19 cellular contexts compared by ENCODE assay signal in the genomic region with DNA sequence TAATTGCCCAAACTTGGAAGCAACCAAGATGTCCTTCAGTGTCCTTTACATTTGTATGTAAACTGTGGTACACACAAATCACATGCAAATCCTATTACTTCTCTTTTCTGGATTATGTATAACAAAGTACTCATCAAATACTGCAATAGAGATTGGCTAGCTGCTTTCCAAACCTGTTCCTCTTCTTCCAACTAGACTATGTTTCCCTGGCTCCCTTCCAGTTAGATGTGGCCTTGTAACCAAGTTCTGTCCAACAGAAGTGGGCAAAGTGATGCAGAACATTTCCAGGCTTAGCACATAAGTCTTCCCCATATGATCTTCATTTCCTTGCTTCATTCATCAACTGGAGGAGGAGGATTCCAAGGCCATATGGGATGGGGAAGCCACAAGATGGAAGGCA. TPM values are rescaled to one million over a fixed set of nuclear protein-coding genes. Genes with fewer than 3 reads are reported as not detected.
DNase-seq lines count a peak whose midpoint lies in the region; ATAC-seq, FAIRE-seq and TF ChIP-seq lines count a peak whose summit lies in the region.
"Had no signal": no experiment of that assay in that cellular context is flagged by ENCODE, and none has a peak within 500 bp of the region (broad histone marks: within the 10 kb centered on the region; RNA-seq: fewer than 3 reads in every experiment).

No MANE protein-coding gene starts in this region.

- no peaks in the 10 kb centered on the region for H3K36me3 Mint-ChIP-seq in nephron progenitor cell (ENCODE audit: low read depth)

- peaks cover 30% of the 10 kb centered on the region for H3K9me3 Mint-ChIP-seq in nephron progenitor cell
- H3K9me3 Mint-ChIP-seq: GM23338 had no signal

- DNase-seq in AG10803 (ENCODE audit: low read depth) (peak; percentile 71), GDM1 (lab: John Stamatoyannopoulos, UW) (peak; percentile 0), NCI-H524 treated with DMSO at 0.1 percent for 48 hours (lab: John Stamatoyannopoulos, UW) (peak; percentile 78), GM12878 (ENCODE audit: low read depth, low spot score) (no peak), stomach (no peak), heart right ventricle (no peak), nephron progenitor cell (no peak)
- DNase-seq: COR-L47, NCI-H1048, NCI-H146, NCI-H774, Right ventricle myocardium superior, T-helper 1 cell had no signal

- no peak for TF ChIP-seq CTCF in AG10803 (conservative IDR thresholded peaks at IDR 0.05; ENCODE audit: low read length)
- TF ChIP-seq CTCF in GM12878 (IDR thresholded peaks at IDR 0.05 in 2 of 3, conservative IDR thresholded peaks at IDR 0.05 in 1 of 3; ENCODE audit: control insufficient read depth in 2 of 3, extremely low read depth in 1 of 3, insufficient read depth in 1 of 3, low read depth in 3 of 3, low read length in 3 of 3): no peak
- TF ChIP-seq CTCF in stomach (IDR thresholded peaks at IDR 0.05): no peak
- no peak for TF ChIP-seq CTCF in heart right ventricle (IDR thresholded peaks at IDR 0.05)
- no peak for TF ChIP-seq CTCF in nephron progenitor cell (IDR thresholded peaks at IDR 0.05)

- no peak for ATAC-seq in GM12878
- no peak for ATAC-seq in heart right ventricle
- no peak for ATAC-seq in HG02623 (IDR thresholded peaks at IDR 0.05; ENCODE audit: unreplicated experiment)
- ATAC-seq: GM23338 had no signal

- H3K4me2 ChIP-seq in GM12878 (ENCODE audit: control insufficient read depth, insufficient read depth): no peak overlapping the region
- H3K4me2 ChIP-seq: GM23338 had no signal

- H3K79me2 ChIP-seq in GM12878 (ENCODE audit: control insufficient read depth, insufficient read depth, low read length): peaks cover 87% of the 10 kb centered on the region

- intact Hi-C loops in GM12878 (cut with micrococcal nuclease; ENCODE audit: unreplicated experiment) (no loop called here), stomach (cut with DNase I; ENCODE audit: low total_unique reads) (no loop called here), heart right ventricle (cut with DNase I) (loop anchor here in 2 of 10 donors (10.0 kb wide), 1 partner anchor 284 kb away; no protein-coding TSS in a partner anchor)

- H3K27ac ChIP-seq in GM12878 (ENCODE audit: control insufficient read depth, insufficient read depth) (0 out of 2 replicates have a peak overlapping the region, but pooled peaks have one; percentile 2), stomach (no peak overlapping the region), heart right ventricle (no peak overlapping the region)
- H3K27ac ChIP-seq: C4-2B, SK-N-MC had no signal

- no TSS peak for BruUV-seq in GM12878 (replicated peaks; lab: Mats Ljungman, UMichigan)

- FAIRE-seq in GM12878 (lab: Jason Lieb, UNC): no peak
- FAIRE-seq: A204.1, RCC 7860 had no signal

- H3K27ac Mint-ChIP-seq in nephron progenitor cell: no peak overlapping the region
- H3K27ac Mint-ChIP-seq: GM23338 had no signal

- H4K20me1 ChIP-seq in GM12878 (ENCODE audit: control insufficient read depth, insufficient read depth): no peaks in the 10 kb centered on the region

- H3K36me3 ChIP-seq in GM12878 (ENCODE audit: control insufficient read depth in 2 of 2, insufficient read depth in 2 of 2, low read length in 1 of 2) (peaks cover 0 to 7% of the 10 kb centered on the region in 2 experiments; a peak in 3 of 4 replicates), stomach (no peaks in the 10 kb centered on the region), heart right ventricle (no peaks in the 10 kb centered on the region)

- TF ChIP-seq RAD21 in GM12878 (IDR thresholded peaks at IDR 0.05; ENCODE audit: insufficient read depth, low read depth, low read length): no peak

- no peak overlapping the region for H2AFZ ChIP-seq in GM12878 (ENCODE audit: control insufficient read depth, low read depth, low read length)
- H2AFZ ChIP-seq: GM23338 had no signal

- RAD21 ChIA-PET in GM12878 (lab: Charles Lee; ENCODE audit: unreplicated experiment): no interaction called here

- TF ChIP-seq EP300 in GM12878 (IDR thresholded peaks at IDR 0.05; ENCODE audit: borderline replicate concordance in 1 of 2, control insufficient read depth in 1 of 2, low read depth in 2 of 2, low read length in 2 of 2) (no peak), stomach (IDR thresholded peaks at IDR 0.05) (no peak)

- CTCF ChIA-PET in GM12878 (lab: Yijun Ruan, JAX): no interaction called here

- no peaks in the 10 kb centered on the region for H3K4me1 Mint-ChIP-seq in nephron progenitor cell

- TF ChIP-seq POLR2A in GM12878 (IDR thresholded peaks at IDR 0.05; ENCODE audit: low read depth, low read length) (no peak), stomach (IDR thresholded peaks at IDR 0.05) (no peak)

- in situ Hi-C loops in GM12878 (cut with MboI): no loop called here

- POLR2A ChIA-PET in GM12878 (lab: Charles Lee): no interaction called here

- no peak overlapping the region for H3K4me3 ChIP-seq in AG10803 (ENCODE audit: low read length)
- H3K4me3 ChIP-seq in GM12878: no peak overlapping the region
- H3K4me3 ChIP-seq in stomach: no peak overlapping the region
- no peak overlapping the region for H3K4me3 ChIP-seq in heart right ventricle
- H3K4me3 ChIP-seq: GM23338, SK-N-MC had no signal

- H3K9me3 ChIP-seq in GM12878 (replicated peaks; ENCODE audit: control insufficient read depth, insufficient read depth, low read length): no peaks in the 10 kb centered on the region
- H3K9me3 ChIP-seq in stomach: no peaks in the 10 kb centered on the region
- no peaks in the 10 kb centered on the region for H3K9me3 ChIP-seq in heart right ventricle

- SMC1A ChIA-PET in GM12878 (lab: Charles Lee; ENCODE audit: uncharacterized antibody, unreplicated experiment): interaction anchor here (0.7 to 2.2 kb wide), 2 partner anchors 11 to 31 kb away, joined by 3 to 7 read pairs; no protein-coding TSS in a partner anchor

- H3K9ac ChIP-seq in GM12878 (ENCODE audit: control insufficient read depth, insufficient read depth, low read length): no peak overlapping the region

- H3K27me3 ChIP-seq in GM12878 (replicated peaks in 1 of 2; ENCODE audit: control insufficient read depth in 2 of 2, insufficient read depth in 2 of 2, low read length in 1 of 2) (no peaks in the 10 kb centered on the region), stomach (no peaks in the 10 kb centered on the region), heart right ventricle (peaks cover 0 to 6% (median 0%) of the 10 kb centered on the region in 7 donors)

- H3K4me3 Mint-ChIP-seq in nephron progenitor cell: no peak overlapping the region
- H3K4me3 Mint-ChIP-seq: GM23338 had no signal

- peaks cover 5% of the 10 kb centered on the region for H3K27me3 Mint-ChIP-seq in nephron progenitor cell (ENCODE audit: low read depth, poor library complexity)

- 0 out of 2 replicates have a peak, but pooled peaks cover 3% of the 10 kb centered on the region for H3K4me1 ChIP-seq in GM12878 (ENCODE audit: control insufficient read depth, insufficient read depth, low read length)
- H3K4me1 ChIP-seq in stomach: peaks cover 0 to 5% (median 0%) of the 10 kb centered on the region in 4 donors
- H3K4me1 ChIP-seq in heart right ventricle: no peaks in the 10 kb centered on the region

TF ChIP-seq in GM12878, 131 proteins besides CTCF, POLR2A, EP300 and RAD21:
- TF ChIP-seq DPF2 (IDR thresholded peaks at IDR 0.05) (no peak), JUNB (IDR thresholded peaks at IDR 0.05) (no peak), CHD1 (IDR thresholded peaks at IDR 0.05; ENCODE audit: low read depth, low read length) (no peak), TARDBP (IDR thresholded peaks at IDR 0.05; ENCODE audit: borderline replicate concordance) (no peak)

RNA-seq across cellular contexts. Expression of gene SLC9A7, which starts 8.1 kb away (rescaled TPM):
- 129 and 137 TPM in 2 replicates for total RNA-seq in GM12878 (2013; cell fraction: nucleolus; rRNA removed)
- total RNA-seq in GM12878 (2014; rRNA removed): 54.2 and 56.2 TPM in 2 replicates
- total RNA-seq in GM12878 (2014; rRNA removed; fragmentation: Illumina TruSeq; extraction: Trizol): 61.9 and 62.8 TPM in 2 replicates
- 52.6 and 57.2 TPM in 2 replicates for total RNA-seq in GM12878 (2021)
- 21.8 TPM for polyA plus RNA-seq in GM12878 (2011; ENCODE audit: low read depth)
- polyA plus RNA-seq in GM12878 (2011; rRNA removed): 45.3 and 53.4 TPM in 2 replicates
- 48.3 and 50.4 TPM in 2 replicates for polyA plus RNA-seq in GM12878 (2011; cell fraction: cytosol; rRNA removed)
- 47.2 and 56.5 TPM in 2 replicates for polyA plus RNA-seq in GM12878 (2011; cell fraction: nucleus; rRNA removed)
- 21.8 and 22.6 TPM in 2 replicates for polyA plus RNA-seq in GM12878 (2012)
- polyA plus RNA-seq in GM12878 (2014; fragmentation: Illumina TruSeq; extraction: Trizol): 31.0 and 36.2 TPM in 2 replicates
- 1 to 10 TPM; 5.0 to 5.2 TPM for polyA plus RNA-seq in GM12878 (2014; fragmentation: Nextera tagmentation; extraction: Ambion mirVana)
- polyA plus RNA-seq in GM12878 (2014; rRNA removed): 24.8 and 28.4 TPM in 2 replicates
- polyA plus RNA-seq in GM12878 (2016; fragmentation: Nextera tagmentation; extraction: Ambion mirVana): 10 to 100 TPM; 13.1 to 14.1 TPM
- 162 and 177 TPM in 2 replicates for polyA minus RNA-seq in GM12878 (2011; rRNA and poly(A)+ RNA removed)
- polyA minus RNA-seq in GM12878 (2011; cell fraction: cytosol; rRNA and poly(A)+ RNA removed): 36.6 and 42.8 TPM in 2 replicates
- 28.0 and 49.2 TPM in 2 replicates for polyA minus RNA-seq in GM12878 (2011; cell fraction: nucleus; rRNA and poly(A)+ RNA removed)
- total RNA-seq in stomach: 10 to 100 TPM in 4 of 5 donors, under 1 TPM in 1; 0.29 to 25.6 (median 17.9) TPM
- polyA plus RNA-seq in stomach: 1 to 10 TPM in 2 of 3 donors, under 1 TPM in 1; 0.76 to 3.0 (median 2.2) TPM
- 1 to 10 TPM in 9 of 10 donors, under 1 TPM in 1; 0.71 to 7.5 (median 2.2) TPM for total RNA-seq in heart right ventricle
- polyA plus RNA-seq in heart right ventricle: under 1 TPM; 0.43 to 0.59 TPM

Comparison
In these comparisons a context has a peak if more than half of its experiments do, and no peak if none do; other contexts are left out.
1. DNase-seq: peak in AG10803 (single experiment), GDM1 (single experiment) and NCI-H524 treated with DMSO at 0.1 percent for 48 hours (single experiment); none in GM12878 (single experiment), stomach (single experiment), heart right ventricle (0 of 2) and nephron progenitor cell (single experiment).